In the genomic region with DNA sequence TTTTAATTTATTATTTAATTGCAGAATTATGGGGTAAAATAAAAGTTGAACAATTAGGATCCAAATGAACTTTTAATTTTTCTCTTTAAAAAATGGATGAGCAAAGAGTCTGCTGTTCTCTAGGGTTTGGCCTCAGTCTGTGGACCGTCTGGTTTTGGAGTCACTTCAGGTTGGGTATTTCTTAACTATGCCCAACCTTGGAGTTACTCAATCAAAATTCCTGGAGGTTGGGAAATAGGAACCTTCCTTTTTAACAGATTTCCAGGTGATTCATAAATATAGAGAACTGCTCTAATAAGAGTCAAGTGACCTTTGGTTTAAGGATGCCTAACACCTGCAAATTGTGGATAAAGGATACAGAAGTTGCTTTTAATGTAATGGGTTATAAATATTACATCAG, we compare ENCODE assay signal across 23 cellular contexts.
DNase-seq lines count a peak whose midpoint lies in the region; ATAC-seq, FAIRE-seq and TF ChIP-seq lines count a peak whose summit lies in the region.
"Had no signal": no experiment of that assay in that cellular context is flagged by ENCODE, and none has a peak within 500 bp of the region (broad histone marks: within the 10 kb centered on the region; RNA-seq: fewer than 3 reads in every experiment).

No MANE protein-coding gene starts in this region.

- peak; percentile 95 for ATAC-seq in RWPE2 (ENCODE audit: low read depth)
- ATAC-seq: A549; CD8-positive, alpha-beta T cell had no signal

- H3K4me1 ChIP-seq in breast epithelium (no peaks in the 10 kb centered on the region), RWPE2 (ENCODE audit: insufficient read depth, poor library complexity, severe bottlenecking) (peaks cover 8% of the 10 kb centered on the region), trophoblast cell (ENCODE audit: control insufficient read depth in 1 of 2, insufficient read depth in 2 of 2, low read length in 2 of 2) (no peaks in the 10 kb centered on the region), OCI-LY7 (ENCODE audit: insufficient read depth, low read length, poor library complexity, severe bottlenecking) (no peaks in the 10 kb centered on the region)
- H3K4me1 ChIP-seq: A549, Caco-2 had no signal

- H2BK120ac ChIP-seq in trophoblast cell (ENCODE audit: insufficient read depth, low read length, poor library complexity): no peak overlapping the region

- H2BK12ac ChIP-seq in trophoblast cell (ENCODE audit: low read length): no peak overlapping the region

- no TSS peak for BruUV-seq in MCF 10A (replicated peaks; lab: Mats Ljungman, UMichigan)
- no TSS peak for BruUV-seq in OCI-LY7 (replicated peaks; lab: Mats Ljungman, UMichigan)

- no peak for TF ChIP-seq POLR2A in breast epithelium (IDR thresholded peaks at IDR 0.05)

- H2AK5ac ChIP-seq in trophoblast cell (ENCODE audit: low read length): no peak overlapping the region

- no peak overlapping the region for H4K8ac ChIP-seq in trophoblast cell (ENCODE audit: low read depth, low read length)

- no peak overlapping the region for H3K27ac ChIP-seq in breast epithelium
- peak overlapping the region; percentile 15 for H3K27ac ChIP-seq in RWPE2 (ENCODE audit: poor library complexity, severe bottlenecking)
- H3K27ac ChIP-seq in trophoblast cell (ENCODE audit: low read depth, low read length): no peak overlapping the region
- no peak overlapping the region for H3K27ac ChIP-seq in OCI-LY7 (ENCODE audit: low read depth, low read length, poor library complexity, severe bottlenecking)
- H3K27ac ChIP-seq: 22Rv1; A549; BLaER1 treated with 17β-estradiol and CSF1 and Interleukin-3, amounts not matched to agents 10 nM and 100 nM; C4-2B had no signal

- no peaks in the 10 kb centered on the region for H4K20me1 ChIP-seq in OCI-LY7 (ENCODE audit: insufficient read depth, low read length)
- H4K20me1 ChIP-seq: BLaER1 treated with 17β-estradiol and CSF1 and Interleukin-3, amounts not matched to agents 10 nM and 100 nM had no signal

- no peaks in the 10 kb centered on the region for H3K9me2 ChIP-seq in OCI-LY7 (ENCODE audit: insufficient read depth, low read length)

- H3K4me3 ChIP-seq in breast epithelium (no peak overlapping the region), RWPE2 (ENCODE audit: severe bottlenecking) (no peak overlapping the region), epithelial cell of esophagus (ENCODE audit: low read length) (no peak overlapping the region), trophoblast cell (ENCODE audit: low read depth, low read length) (no peak overlapping the region), OCI-LY7 (ENCODE audit: low read depth, low read length, poor library complexity, severe bottlenecking) (no peak overlapping the region)
- H3K4me3 ChIP-seq: A549; BLaER1 treated with 17β-estradiol and CSF1 and Interleukin-3, amounts not matched to agents 10 nM and 100 nM had no signal

- no peaks in the 10 kb centered on the region for H3K79me2 ChIP-seq in trophoblast cell (ENCODE audit: control insufficient read depth, insufficient read depth, low read length, poor library complexity)
- no peaks in the 10 kb centered on the region for H3K79me2 ChIP-seq in OCI-LY7 (ENCODE audit: insufficient read depth, low read depth, low read length)

- H3K18ac ChIP-seq in trophoblast cell (ENCODE audit: low read length): no peak overlapping the region

- H3K79me1 ChIP-seq in trophoblast cell (ENCODE audit: low read length): no peaks in the 10 kb centered on the region

- DNase-seq in MCF 10A (ENCODE audit: unreplicated experiment) (peak; percentile 82), breast epithelium (ENCODE audit: low spot score in 2 of 2) (no peak), RWPE2 (ENCODE audit: low spot score) (no peak), epithelial cell of esophagus (ENCODE audit: low read depth) (peak; percentile 66), trophoblast cell (peak; percentile 47 to 93), OCI-LY7 (ENCODE audit: low spot score) (no peak), GM19239 (ENCODE audit: insufficient read length, low spot score) (no peak), OCI-M1 (lab: John Stamatoyannopoulos, UW) (no peak)
- DNase-seq: AML-193; Calu3; CD4-positive, alpha-beta T cell; CD8-positive, alpha-beta T cell; DMS79 treated with DMSO at 0.1 percent for 48 hours; GF-D8 had no signal

- H2BK5ac ChIP-seq in trophoblast cell (ENCODE audit: low read depth, low read length, poor library complexity): no peak overlapping the region

- H3K4me2 ChIP-seq in trophoblast cell (ENCODE audit: low read length) (no peak overlapping the region), OCI-LY7 (ENCODE audit: low read length) (no peak overlapping the region)
- H3K4me2 ChIP-seq: A549; BLaER1 treated with 17β-estradiol and CSF1 and Interleukin-3, amounts not matched to agents 10 nM and 100 nM had no signal

- H3K36me3 ChIP-seq in breast epithelium (no peaks in the 10 kb centered on the region), RWPE2 (ENCODE audit: low read depth) (no peaks in the 10 kb centered on the region), trophoblast cell (ENCODE audit: control insufficient read depth in 1 of 2, insufficient read depth in 2 of 2, low read length in 2 of 2) (no peaks in the 10 kb centered on the region), OCI-LY7 (ENCODE audit: insufficient read depth, low read length) (no peaks in the 10 kb centered on the region)
- H3K36me3 ChIP-seq: BLaER1 treated with 17β-estradiol and CSF1 and Interleukin-3, amounts not matched to agents 10 nM and 100 nM had no signal

- CTCF ChIA-PET in MCF 10A (lab: Yijun Ruan, JAX) (no interaction called here), OCI-LY7 (lab: Charles Lee; ENCODE audit: unreplicated experiment) (no interaction called here)

- no peak overlapping the region for H4K91ac ChIP-seq in trophoblast cell (ENCODE audit: low read depth, low read length)

- no peak for FAIRE-seq in GM19239 (lab: Jason Lieb, UNC)
- FAIRE-seq: A549, D721Med, G401.6, GM12891 had no signal

- no peak overlapping the region for H3K14ac ChIP-seq in trophoblast cell (ENCODE audit: low read length)

- no peak overlapping the region for H3K27ac Mint-ChIP-seq in MCF 10A (ENCODE audit: low read depth, unreplicated experiment)
- H3K27ac Mint-ChIP-seq: B cell; CD4-positive, alpha-beta T cell; CD8-positive, alpha-beta T cell had no signal

- H3K27me3 ChIP-seq in breast epithelium (no peaks in the 10 kb centered on the region), RWPE2 (ENCODE audit: insufficient read depth, poor library complexity, severe bottlenecking) (no peaks in the 10 kb centered on the region), trophoblast cell (ENCODE audit: insufficient read depth, low read length) (no peaks in the 10 kb centered on the region)
- H3K27me3 ChIP-seq: BLaER1 treated with 17β-estradiol and CSF1 and Interleukin-3, amounts not matched to agents 10 nM and 100 nM had no signal

- intact Hi-C loops in MCF 10A (cut with micrococcal nuclease): loop anchor here (5.0 kb wide), 1 partner anchor 55 kb away; no protein-coding TSS in a partner anchor
- intact Hi-C loops in breast epithelium (cut with DNase I; ENCODE audit: low total_unique reads): no loop called here
- intact Hi-C loops in OCI-LY7 (cut with micrococcal nuclease; ENCODE audit: unreplicated experiment): no loop called here

- H4K12ac ChIP-seq in trophoblast cell (ENCODE audit: low read depth, low read length): no peak overlapping the region

- no peak overlapping the region for H3K4me3 Mint-ChIP-seq in MCF 10A (ENCODE audit: unreplicated experiment)
- H3K4me3 Mint-ChIP-seq: B cell; CD4-positive, alpha-beta T cell; CD8-positive, alpha-beta T cell had no signal

- no peaks in the 10 kb centered on the region for H3K9me3 Mint-ChIP-seq in MCF 10A (ENCODE audit: unreplicated experiment)
- H3K9me3 Mint-ChIP-seq: CD4-positive, alpha-beta T cell; CD8-positive, alpha-beta T cell had no signal

- no peak overlapping the region for H3K23ac ChIP-seq in trophoblast cell (ENCODE audit: low read length)

- H2AFZ ChIP-seq in trophoblast cell (ENCODE audit: insufficient read depth, low read length, poor library complexity) (no peak overlapping the region), OCI-LY7 (ENCODE audit: low read length) (no peak overlapping the region)

- H3K4ac ChIP-seq in trophoblast cell (ENCODE audit: low read depth, low read length): no peak overlapping the region

- H3K36me3 Mint-ChIP-seq in MCF 10A (ENCODE audit: insufficient read depth, unreplicated experiment): no peaks in the 10 kb centered on the region
- H3K36me3 Mint-ChIP-seq: CD8-positive, alpha-beta T cell had no signal

- H3K4me1 Mint-ChIP-seq in MCF 10A (ENCODE audit: insufficient read depth, unreplicated experiment): peaks cover 13% of the 10 kb centered on the region
- H3K4me1 Mint-ChIP-seq: B cell had no signal

- no peaks in the 10 kb centered on the region for H3K9me3 ChIP-seq in breast epithelium
- no peaks in the 10 kb centered on the region for H3K9me3 ChIP-seq in RWPE2 (ENCODE audit: severe bottlenecking)
- no peaks in the 10 kb centered on the region for H3K9me3 ChIP-seq in trophoblast cell (ENCODE audit: insufficient read depth, low read depth, low read length)
- H3K9me3 ChIP-seq in OCI-LY7 (ENCODE audit: low read length): no peaks in the 10 kb centered on the region
- H3K9me3 ChIP-seq: A549; BLaER1 treated with 17β-estradiol and CSF1 and Interleukin-3, amounts not matched to agents 10 nM and 100 nM; Caco-2 had no signal

- H3K27me3 Mint-ChIP-seq in MCF 10A (ENCODE audit: insufficient read depth, unreplicated experiment): no peaks in the 10 kb centered on the region
- H3K27me3 Mint-ChIP-seq: B cell; CD4-positive, alpha-beta T cell had no signal

- TF ChIP-seq CTCF in MCF 10A (IDR thresholded peaks at IDR 0.05; ENCODE audit: unreplicated experiment) (no peak), breast epithelium (IDR thresholded peaks at IDR 0.05) (no peak), RWPE2 (IDR thresholded peaks at IDR 0.05; ENCODE audit: poor library complexity, severe bottlenecking) (no peak), epithelial cell of esophagus (IDR thresholded peaks at IDR 0.05; ENCODE audit: insufficient read depth, low read depth, low read length, missing control alignments) (no peak), OCI-LY7 (conservative IDR thresholded peaks at IDR 0.05; ENCODE audit: low read length) (no peak)

- H3K9ac ChIP-seq in trophoblast cell (ENCODE audit: low read length): no peak overlapping the region
- H3K9ac ChIP-seq: BLaER1 treated with 17β-estradiol and CSF1 and Interleukin-3, amounts not matched to agents 10 nM and 100 nM had no signal

- no CpG with 5 or more reads among the region's 1 CpG for WGBS in trophoblast cell (ENCODE audit: extremely low coverage, insufficient coverage, insufficient read length)

- POLR2A ChIA-PET in MCF 10A (lab: Yijun Ruan, JAX): no interaction called here
- POLR2A ChIA-PET in OCI-LY7 (lab: Charles Lee): interaction anchor here (0.6 kb wide), 1 partner anchor 12 kb away, joined by 5 read pairs; no protein-coding TSS in a partner anchor

Comparison
In these comparisons a context has a peak if more than half of its experiments do, and no peak if none do; other contexts are left out.
1. DNase-seq: peak in MCF 10A (single experiment), epithelial cell of esophagus (single experiment) and trophoblast cell (2 of 2); none in breast epithelium (0 of 2), RWPE2 (single experiment), OCI-LY7 (single experiment), GM19239 (single experiment) and OCI-M1 (single experiment).